Comparison of ENCODE assay signal across 22 cellular contexts in the genomic region with DNA sequence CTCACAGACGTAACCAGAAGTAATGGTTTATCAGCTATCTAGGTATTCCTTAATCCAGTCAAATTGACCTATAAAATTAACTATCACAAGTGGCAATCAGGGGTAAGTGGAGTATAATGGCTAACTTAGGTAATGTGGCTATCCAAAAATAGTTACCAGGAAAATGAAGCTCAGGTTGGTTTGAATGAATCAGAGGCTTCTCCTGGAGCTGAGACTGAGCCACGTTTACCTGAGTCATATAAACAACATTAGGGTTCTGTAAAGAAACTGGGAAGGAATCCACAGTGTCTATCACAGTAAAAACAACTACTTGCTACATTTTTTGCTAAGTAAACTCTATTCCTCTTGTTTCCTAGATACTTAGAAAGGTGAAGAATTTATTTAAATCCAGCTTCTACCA.
DNase-seq lines count a peak whose midpoint lies in the region; ATAC-seq and TF ChIP-seq lines count a peak whose summit lies in the region.
"Had no signal": no experiment of that assay in that cellular context is flagged by ENCODE, and none has a peak within 500 bp of the region (broad histone marks: within the 10 kb centered on the region; RNA-seq: fewer than 3 reads in every experiment).

No MANE protein-coding gene starts in this region.

- peak; percentile 82 for DNase-seq in ELR (ENCODE audit: low read depth)
- DNase-seq in M059J (ENCODE audit: low read depth): peak; percentile 63
- DNase-seq in astrocyte of the spinal cord (ENCODE audit: low read depth, low spot score): peak; percentile 22
- no peak for DNase-seq in NCI-H774 (lab: John Stamatoyannopoulos, UW)
- DNase-seq: activated CD8-positive, alpha-beta T cell treated with anti-CD3 and anti-CD28 coated beads for 36 hours; activated gamma-delta T cell; activated T-cell treated with anti-CD3 and anti-CD28 coated beads for 4 hours; cortex of kidney; head of caudate nucleus; left ventricle myocardium superior; NCI-H1417; NCI-H2107; NCI-H524; stimulated activated CD4-positive, alpha-beta T cell treated with anti-CD3 and anti-CD28 coated beads, Interleukin-1b, Interleukin-23, amount 100 ng/mL, for 48 hours; substantia nigra had no signal

- H3K27ac Mint-ChIP-seq in nephron: peak overlapping the region; percentile 43 to 86 (median 73)
- H3K27ac Mint-ChIP-seq: activated CD8-positive, alpha-beta T cell treated with anti-CD3 and anti-CD28 coated beads for 36 hours had no signal

- no peak overlapping the region for H3K4me3 ChIP-seq in astrocyte of the spinal cord (ENCODE audit: low read depth, low read length)
- H3K4me3 ChIP-seq: cardiac muscle cell, prostate gland had no signal

- no peak for TF ChIP-seq CTCF in astrocyte of the spinal cord (IDR thresholded peaks at IDR 0.05; ENCODE audit: low read depth, low read length)
- TF ChIP-seq CTCF in nephron (IDR thresholded peaks at IDR 0.05; ENCODE audit: unreplicated experiment in 3 of 3): no peak

- no peaks in the 10 kb centered on the region for H3K9me3 Mint-ChIP-seq in nephron

- H3K4me3 Mint-ChIP-seq in nephron: no peak overlapping the region
- H3K4me3 Mint-ChIP-seq: activated CD8-positive, alpha-beta T cell treated with anti-CD3 and anti-CD28 coated beads for 36 hours; neural crest cell had no signal

- H3K36me3 Mint-ChIP-seq in nephron (ENCODE audit: low read depth): no peaks in the 10 kb centered on the region

- peaks cover 12% of the 10 kb centered on the region for H3K4me1 Mint-ChIP-seq in nephron
- H3K4me1 Mint-ChIP-seq: neural crest cell had no signal

- no peaks in the 10 kb centered on the region for H3K27me3 Mint-ChIP-seq in nephron (ENCODE audit: low read depth)
- H3K27me3 Mint-ChIP-seq: activated CD8-positive, alpha-beta T cell treated with anti-CD3 and anti-CD28 coated beads for 36 hours had no signal

- ATAC-seq in HG02798 (IDR thresholded peaks at IDR 0.05; ENCODE audit: poor library complexity, unreplicated experiment): no peak
- no peak for ATAC-seq in GM18861 (IDR thresholded peaks at IDR 0.05; ENCODE audit: unreplicated experiment)
- ATAC-seq: activated CD8-positive, alpha-beta T cell treated with anti-CD3 and anti-CD28 coated beads for 36 hours; HepG2; left ventricle myocardium superior had no signal

- in situ Hi-C loops in astrocyte of the spinal cord (cut with HindIII; ENCODE audit: low sequenced_read_pairs): no loop called here
